ENCODE assay signal across 1 cellular context in the genomic region with DNA sequence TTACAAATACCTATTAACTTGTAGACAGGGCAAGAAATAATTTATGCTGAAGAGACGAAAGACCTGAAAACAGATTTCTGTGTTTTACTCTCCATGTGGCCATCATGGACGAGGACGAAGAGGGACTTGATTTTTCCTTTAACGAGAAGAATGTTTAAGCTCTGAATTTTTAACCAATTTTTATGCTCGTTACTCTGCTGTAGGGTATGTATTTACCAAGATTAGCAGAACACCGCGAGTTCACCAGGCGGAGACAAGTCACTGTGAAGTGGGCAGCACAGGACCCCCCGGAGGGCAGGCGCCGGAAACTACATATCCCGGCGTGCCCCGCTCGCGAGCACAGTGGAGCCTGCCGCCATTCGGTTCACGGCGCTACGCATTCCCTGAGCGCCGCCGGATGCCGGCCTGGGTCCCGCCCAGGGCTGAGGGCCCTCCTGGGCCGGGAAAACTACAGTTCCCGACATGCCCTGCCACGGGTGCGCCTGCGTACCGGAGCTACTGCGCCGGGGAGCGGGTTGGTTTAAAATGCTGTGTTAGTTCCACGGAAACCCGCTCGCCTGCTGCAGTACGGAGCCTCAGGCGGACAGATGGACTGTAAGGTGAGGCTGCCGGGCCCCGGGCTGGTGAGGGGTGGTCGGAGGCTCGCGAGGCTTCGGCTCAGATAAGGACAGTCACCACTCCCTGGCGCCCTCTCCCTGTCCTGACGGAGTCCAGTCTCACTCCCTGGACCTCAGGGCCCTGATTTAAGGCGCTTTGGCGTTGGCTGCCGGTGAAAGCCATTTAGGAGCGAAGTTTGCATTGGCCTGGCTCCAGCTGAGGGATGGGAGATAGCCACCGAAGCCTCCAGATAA.
TF ChIP-seq lines count a peak whose summit lies in the region.

Gene CCDC150 (plus strand): TSS at position 536 of the 851 bp plus-strand sequence. CDS start 52 bp downstream, at position 588.

TF ChIP-seq in HepG2, 621 proteins besides CTCF, POLR2A, EP300 and RAD21 (continued from another document and continues in another):
- TF ChIP-seq TBP (CRISPR knock-in tag; IDR thresholded peaks at IDR 0.05) (no peak), ZNF746 (CRISPR knock-in tag; IDR thresholded peaks at IDR 0.05) (no peak; the same call in 1 of the 2 replicates), ZZZ3 (CRISPR knock-in tag; IDR thresholded peaks at IDR 0.05; ENCODE audit: borderline replicate concordance) (no peak), ZNF589 (CRISPR knock-in tag; conservative IDR thresholded peaks at IDR 0.05) (no peak; the same call in 1 of the 2 replicates), ZNF879 (CRISPR knock-in tag; IDR thresholded peaks at IDR 0.05) (no peak), CENPX (CRISPR knock-in tag; IDR thresholded peaks at IDR 0.05) (no peak), JDP2 (CRISPR knock-in tag; IDR thresholded peaks at IDR 0.05; ENCODE audit: borderline replicate concordance) (no peak), ZNF619 (CRISPR knock-in tag; IDR thresholded peaks at IDR 0.05) (peak; percentile 80; the same call in 1 of the 2 replicates), NFE2 (CRISPR knock-in tag; IDR thresholded peaks at IDR 0.05) (no peak), ZNF598 (CRISPR knock-in tag; IDR thresholded peaks at IDR 0.05; ENCODE audit: borderline replicate concordance) (peak; percentile 97), ZNF773 (CRISPR knock-in tag; IDR thresholded peaks at IDR 0.05; ENCODE audit: borderline replicate concordance) (no peak), JARID2 (CRISPR knock-in tag; IDR thresholded peaks at IDR 0.05; ENCODE audit: insufficient replicate concordance) (no peak), YEATS2 (CRISPR knock-in tag; IDR thresholded peaks at IDR 0.05; ENCODE audit: borderline replicate concordance) (peak; percentile 92; the same call in 1 of the 2 replicates), ZUFSP (CRISPR knock-in tag; IDR thresholded peaks at IDR 0.05; ENCODE audit: borderline replicate concordance) (no peak), FIP1L1 (IDR thresholded peaks at IDR 0.05; ENCODE audit: borderline replicate concordance, insufficient read depth, low read depth, low read length) (peak; percentile 79; the same call in 1 of the 2 replicates), SIN3B (IDR thresholded peaks at IDR 0.05; ENCODE audit: low read length) (peak; percentile 96), MLXIP (CRISPR knock-in tag; IDR thresholded peaks at IDR 0.05; ENCODE audit: borderline replicate concordance) (no peak), IKZF4 (CRISPR knock-in tag; IDR thresholded peaks at IDR 0.05; ENCODE audit: borderline replicate concordance, low read depth, not compliant biosample characterization) (no peak), ZNF337 (CRISPR knock-in tag; IDR thresholded peaks at IDR 0.05; ENCODE audit: borderline replicate concordance, low read depth) (peak; percentile 92; the same call in 1 of the 2 replicates), RFX1 (IDR thresholded peaks at IDR 0.05) (no peak), SOX13 (IDR thresholded peaks at IDR 0.05) (no peak), SOX13 (CRISPR knock-in tag; conservative IDR thresholded peaks at IDR 0.05 in 1 of 2, IDR thresholded peaks at IDR 0.05 in 1 of 2) (peak in 1 of 2 experiments; percentile 33; a peak in 2 of 4 replicates), THYN1 (CRISPR knock-in tag; IDR thresholded peaks at IDR 0.05; ENCODE audit: borderline replicate concordance, low read depth) (peak; percentile 92; the same call in 1 of the 2 replicates), RBM39 (IDR thresholded peaks at IDR 0.05; ENCODE audit: low read depth, low read length, poor library complexity, severe bottlenecking) (peak; percentile 91), ZNF614 (CRISPR knock-in tag; IDR thresholded peaks at IDR 0.05; ENCODE audit: borderline replicate concordance) (peak; percentile 89), ZNF552 (CRISPR knock-in tag; IDR thresholded peaks at IDR 0.05; ENCODE audit: borderline replicate concordance) (peak; percentile 90; the same call in 1 of the 2 replicates), PTBP1 (IDR thresholded peaks at IDR 0.05; ENCODE audit: low read depth, low read length, poor library complexity, severe bottlenecking) (peak; percentile 93), STAT5B (CRISPR knock-in tag; IDR thresholded peaks at IDR 0.05) (no peak; the same call in 1 of the 2 replicates), ONECUT2 (CRISPR knock-in tag; IDR thresholded peaks at IDR 0.05) (no peak), ZNF317 (CRISPR knock-in tag; IDR thresholded peaks at IDR 0.05) (peak; percentile 69), MAFF (IDR thresholded peaks at IDR 0.05; ENCODE audit: low read depth, low read length) (no peak), PRMT3 (CRISPR knock-in tag; IDR thresholded peaks at IDR 0.05; ENCODE audit: borderline replicate concordance, low read depth) (no peak; the same call in 1 of the 2 replicates), RELA (CRISPR knock-in tag; IDR thresholded peaks at IDR 0.05) (peak; percentile 87), ZFP82 (CRISPR knock-in tag; IDR thresholded peaks at IDR 0.05; ENCODE audit: borderline replicate concordance) (peak; percentile 86; the same call in 1 of the 2 replicates), AKAP8 (CRISPR knock-in tag; IDR thresholded peaks at IDR 0.05) (no peak), ZNF234 (CRISPR knock-in tag; conservative IDR thresholded peaks at IDR 0.05) (no peak; the same call in 1 of the 2 replicates), MIER3 (CRISPR knock-in tag; IDR thresholded peaks at IDR 0.05; ENCODE audit: borderline replicate concordance) (peak; percentile 91; the same call in 1 of the 2 replicates), SRSF1 (optimal IDR thresholded peaks at IDR 0.05; ENCODE audit: low read depth, low read length) (peak; percentile 56), ZNF713 (CRISPR knock-in tag; IDR thresholded peaks at IDR 0.05) (no peak), KLF6 (CRISPR knock-in tag; IDR thresholded peaks at IDR 0.05) (peak; percentile 52; the same call in 1 of the 2 replicates), ZNF20 (CRISPR knock-in tag; IDR thresholded peaks at IDR 0.05) (no peak), RXRA (CRISPR knock-in tag; IDR thresholded peaks at IDR 0.05) (peak; percentile 85), BCL3 (CRISPR knock-in tag; IDR thresholded peaks at IDR 0.05) (peak; percentile 92), SP2 (CRISPR knock-in tag; IDR thresholded peaks at IDR 0.05) (peak; percentile 70; the same call in 1 of the 2 replicates)
- TF ChIP-seq, protein P1, sequence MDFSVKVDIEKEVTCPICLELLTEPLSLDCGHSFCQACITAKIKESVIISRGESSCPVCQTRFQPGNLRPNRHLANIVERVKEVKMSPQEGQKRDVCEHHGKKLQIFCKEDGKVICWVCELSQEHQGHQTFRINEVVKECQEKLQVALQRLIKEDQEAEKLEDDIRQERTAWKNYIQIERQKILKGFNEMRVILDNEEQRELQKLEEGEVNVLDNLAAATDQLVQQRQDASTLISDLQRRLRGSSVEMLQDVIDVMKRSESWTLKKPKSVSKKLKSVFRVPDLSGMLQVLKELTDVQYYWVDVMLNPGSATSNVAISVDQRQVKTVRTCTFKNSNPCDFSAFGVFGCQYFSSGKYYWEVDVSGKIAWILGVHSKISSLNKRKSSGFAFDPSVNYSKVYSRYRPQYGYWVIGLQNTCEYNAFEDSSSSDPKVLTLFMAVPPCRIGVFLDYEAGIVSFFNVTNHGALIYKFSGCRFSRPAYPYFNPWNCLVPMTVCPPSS (IDR thresholded peaks at IDR 0.05) = no peak
- TF ChIP-seq, protein P2, sequence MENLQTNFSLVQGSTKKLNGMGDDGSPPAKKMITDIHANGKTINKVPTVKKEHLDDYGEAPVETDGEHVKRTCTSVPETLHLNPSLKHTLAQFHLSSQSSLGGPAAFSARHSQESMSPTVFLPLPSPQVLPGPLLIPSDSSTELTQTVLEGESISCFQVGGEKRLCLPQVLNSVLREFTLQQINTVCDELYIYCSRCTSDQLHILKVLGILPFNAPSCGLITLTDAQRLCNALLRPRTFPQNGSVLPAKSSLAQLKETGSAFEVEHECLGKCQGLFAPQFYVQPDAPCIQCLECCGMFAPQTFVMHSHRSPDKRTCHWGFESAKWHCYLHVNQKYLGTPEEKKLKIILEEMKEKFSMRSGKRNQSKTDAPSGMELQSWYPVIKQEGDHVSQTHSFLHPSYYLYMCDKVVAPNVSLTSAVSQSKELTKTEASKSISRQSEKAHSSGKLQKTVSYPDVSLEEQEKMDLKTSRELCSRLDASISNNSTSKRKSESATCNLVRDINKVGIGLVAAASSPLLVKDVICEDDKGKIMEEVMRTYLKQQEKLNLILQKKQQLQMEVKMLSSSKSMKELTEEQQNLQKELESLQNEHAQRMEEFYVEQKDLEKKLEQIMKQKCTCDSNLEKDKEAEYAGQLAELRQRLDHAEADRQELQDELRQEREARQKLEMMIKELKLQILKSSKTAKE (CRISPR knock-in tag; IDR thresholded peaks at IDR 0.05; ENCODE audit: borderline replicate concordance) = no peak
- TF ChIP-seq, protein P3, sequence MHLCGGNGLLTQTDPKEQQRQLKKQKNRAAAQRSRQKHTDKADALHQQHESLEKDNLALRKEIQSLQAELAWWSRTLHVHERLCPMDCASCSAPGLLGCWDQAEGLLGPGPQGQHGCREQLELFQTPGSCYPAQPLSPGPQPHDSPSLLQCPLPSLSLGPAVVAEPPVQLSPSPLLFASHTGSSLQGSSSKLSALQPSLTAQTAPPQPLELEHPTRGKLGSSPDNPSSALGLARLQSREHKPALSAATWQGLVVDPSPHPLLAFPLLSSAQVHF (CRISPR knock-in tag; IDR thresholded peaks at IDR 0.05) = no peak
- TF ChIP-seq, protein P4, sequence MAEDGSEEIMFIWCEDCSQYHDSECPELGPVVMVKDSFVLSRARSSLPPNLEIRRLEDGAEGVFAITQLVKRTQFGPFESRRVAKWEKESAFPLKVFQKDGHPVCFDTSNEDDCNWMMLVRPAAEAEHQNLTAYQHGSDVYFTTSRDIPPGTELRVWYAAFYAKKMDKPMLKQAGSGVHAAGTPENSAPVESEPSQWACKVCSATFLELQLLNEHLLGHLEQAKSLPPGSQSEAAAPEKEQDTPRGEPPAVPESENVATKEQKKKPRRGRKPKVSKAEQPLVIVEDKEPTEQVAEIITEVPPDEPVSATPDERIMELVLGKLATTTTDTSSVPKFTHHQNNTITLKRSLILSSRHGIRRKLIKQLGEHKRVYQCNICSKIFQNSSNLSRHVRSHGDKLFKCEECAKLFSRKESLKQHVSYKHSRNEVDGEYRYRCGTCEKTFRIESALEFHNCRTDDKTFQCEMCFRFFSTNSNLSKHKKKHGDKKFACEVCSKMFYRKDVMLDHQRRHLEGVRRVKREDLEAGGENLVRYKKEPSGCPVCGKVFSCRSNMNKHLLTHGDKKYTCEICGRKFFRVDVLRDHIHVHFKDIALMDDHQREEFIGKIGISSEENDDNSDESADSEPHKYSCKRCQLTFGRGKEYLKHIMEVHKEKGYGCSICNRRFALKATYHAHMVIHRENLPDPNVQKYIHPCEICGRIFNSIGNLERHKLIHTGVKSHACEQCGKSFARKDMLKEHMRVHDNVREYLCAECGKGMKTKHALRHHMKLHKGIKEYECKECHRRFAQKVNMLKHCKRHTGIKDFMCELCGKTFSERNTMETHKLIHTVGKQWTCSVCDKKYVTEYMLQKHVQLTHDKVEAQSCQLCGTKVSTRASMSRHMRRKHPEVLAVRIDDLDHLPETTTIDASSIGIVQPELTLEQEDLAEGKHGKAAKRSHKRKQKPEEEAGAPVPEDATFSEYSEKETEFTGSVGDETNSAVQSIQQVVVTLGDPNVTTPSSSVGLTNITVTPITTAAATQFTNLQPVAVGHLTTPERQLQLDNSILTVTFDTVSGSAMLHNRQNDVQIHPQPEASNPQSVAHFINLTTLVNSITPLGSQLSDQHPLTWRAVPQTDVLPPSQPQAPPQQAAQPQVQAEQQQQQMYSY (CRISPR knock-in tag; IDR thresholded peaks at IDR 0.05) = peak; percentile 35; the same call in 1 of the 2 replicates
- TF ChIP-seq, protein P5, sequence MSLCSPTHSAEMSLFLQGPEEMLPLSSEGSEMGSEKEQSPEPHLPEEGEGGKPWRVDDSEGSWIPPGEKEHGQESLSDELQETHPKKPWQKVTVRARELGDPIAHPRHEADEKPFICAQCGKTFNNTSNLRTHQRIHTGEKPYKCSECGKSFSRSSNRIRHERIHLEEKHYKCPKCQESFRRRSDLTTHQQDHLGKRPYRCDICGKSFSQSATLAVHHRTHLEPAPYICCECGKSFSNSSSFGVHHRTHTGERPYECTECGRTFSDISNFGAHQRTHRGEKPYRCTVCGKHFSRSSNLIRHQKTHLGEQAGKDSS (CRISPR knock-in tag; IDR thresholded peaks at IDR 0.05; ENCODE audit: borderline replicate concordance, low read depth) = peak; percentile 27; the same call in 1 of the 2 replicates
